ENCODE assay signal across 8 cellular contexts in genomic region chr10:124741922-124742417, GRCh38. TPM values are rescaled to one million over a fixed set of nuclear protein-coding genes. Genes with fewer than 3 reads are reported as not detected.
DNase-seq lines count a peak whose midpoint lies in the region; ATAC-seq and TF ChIP-seq lines count a peak whose summit lies in the region.

No MANE protein-coding gene starts in this region.

- no peak for TF ChIP-seq CTCF in SK-N-SH (IDR thresholded peaks at IDR 0.05)

- H3K4me3 Mint-ChIP-seq in activated T-helper 1 cell treated with anti-CD3 and anti-CD28 coated beads, Interleukin-12 subunit alpha, Interleukin-12 subunit beta, Interleukin-2, Interleukin-4 antibody, amounts not matched to agents 30 ng/mL and 10 ng/mL and 1 ng/mL, durations not matched to agents 14 hours and 24 hours and 36 hours = peak overlapping the region; percentile 97

- H4K20me1 ChIP-seq in SK-N-SH (ENCODE audit: insufficient read depth) = peaks cover 17% of the 10 kb centered on the region; the same call in 1 of the 2 replicates

- H3K4me1 ChIP-seq in SK-N-SH (ENCODE audit: control insufficient read depth in 1 of 2, insufficient read depth in 2 of 2, low read depth in 1 of 2, low read length in 1 of 2) = peaks cover 12 to 47% of the 10 kb centered on the region in 2 experiments; a peak in 2 of 4 replicates
- H3K4me1 ChIP-seq in iPS-18a (ENCODE audit: control insufficient read depth, low read depth, low read length) = peaks cover 61% of the 10 kb centered on the region

- CTCF ChIA-PET in SK-N-SH (lab: Yijun Ruan, JAX) = interaction anchor here (0.6 to 7.9 kb wide), 44 partner anchors 7 to 237 kb away, joined by 3 to 192 read pairs (median 6); no protein-coding TSS in a partner anchor

- no peaks in the 10 kb centered on the region for H3K27me3 ChIP-seq in SK-N-SH (ENCODE audit: insufficient read depth)
- peaks cover 60% of the 10 kb centered on the region for H3K27me3 ChIP-seq in iPS-18a (ENCODE audit: control insufficient read depth, insufficient read depth, low read length)

- TF ChIP-seq EP300 in SK-N-SH (IDR thresholded peaks at IDR 0.05; ENCODE audit: borderline replicate concordance in 1 of 2, low read depth in 1 of 2, low read length in 1 of 2) = no peak

- no peaks in the 10 kb centered on the region for H3K9me2 ChIP-seq in SK-N-SH

- H3K36me3 ChIP-seq in SK-N-SH (replicated peaks in 1 of 2; ENCODE audit: control insufficient read depth in 1 of 2, insufficient read depth in 2 of 2, low read length in 1 of 2) (peaks cover 0 to under 1% of the 10 kb centered on the region in 2 experiments), iPS-18a (ENCODE audit: control insufficient read depth, low read depth, low read length) (no peaks in the 10 kb centered on the region)

- peak overlapping the region; percentile 97 for H3K4me2 ChIP-seq in SK-N-SH

- intact Hi-C loops in activated T-helper 1 cell treated with anti-CD3 and anti-CD28 coated beads, Interleukin-12 subunit alpha, Interleukin-12 subunit beta, Interleukin-2, Interleukin-4 antibody, amounts not matched to agents 30 ng/mL and 10 ng/mL and 1 ng/mL, durations not matched to agents 14 hours and 24 hours and 36 hours (cut with micrococcal nuclease) = loop anchor here (1.0 to 5.0 kb wide), 10 partner anchors 9 to 212 kb away; no protein-coding TSS in a partner anchor

- ATAC-seq in SK-N-SH treated with all-trans-retinoic acid at 6 μM for 48 hours (no peak), GM21367 (IDR thresholded peaks at IDR 0.05; ENCODE audit: unreplicated experiment) (no peak), GM18519 (IDR thresholded peaks at IDR 0.05; ENCODE audit: low FRiP score, unreplicated experiment) (no peak)

- peaks cover 27% of the 10 kb centered on the region for H3K36me3 Mint-ChIP-seq in activated T-helper 1 cell treated with anti-CD3 and anti-CD28 coated beads, Interleukin-12 subunit alpha, Interleukin-12 subunit beta, Interleukin-2, Interleukin-4 antibody, amounts not matched to agents 30 ng/mL and 10 ng/mL and 1 ng/mL, durations not matched to agents 14 hours and 24 hours and 36 hours (ENCODE audit: low read depth)

- H3F3A ChIP-seq in SK-N-SH (replicated peaks; ENCODE audit: insufficient read depth) = peaks cover 21% of the 10 kb centered on the region

- no peaks in the 10 kb centered on the region for H3K9me3 Mint-ChIP-seq in activated T-helper 1 cell treated with anti-CD3 and anti-CD28 coated beads, Interleukin-12 subunit alpha, Interleukin-12 subunit beta, Interleukin-2, Interleukin-4 antibody, amounts not matched to agents 30 ng/mL and 10 ng/mL and 1 ng/mL, durations not matched to agents 14 hours and 24 hours and 36 hours

- H3K4me1 Mint-ChIP-seq in activated T-helper 1 cell treated with anti-CD3 and anti-CD28 coated beads, Interleukin-12 subunit alpha, Interleukin-12 subunit beta, Interleukin-2, Interleukin-4 antibody, amounts not matched to agents 30 ng/mL and 10 ng/mL and 1 ng/mL, durations not matched to agents 14 hours and 24 hours and 36 hours (ENCODE audit: low read depth) = peaks cover 56% of the 10 kb centered on the region

- POLR2A ChIA-PET in SK-N-SH (lab: Yijun Ruan, JAX) = interaction anchor here (0.7 to 1.5 kb wide), 5 partner anchors 12 to 206 kb away, joined by 3 to 5 read pairs (median 3); no protein-coding TSS in a partner anchor

- H3K27me3 Mint-ChIP-seq in activated T-helper 1 cell treated with anti-CD3 and anti-CD28 coated beads, Interleukin-12 subunit alpha, Interleukin-12 subunit beta, Interleukin-2, Interleukin-4 antibody, amounts not matched to agents 30 ng/mL and 10 ng/mL and 1 ng/mL, durations not matched to agents 14 hours and 24 hours and 36 hours (ENCODE audit: insufficient read depth) = peaks cover 7% of the 10 kb centered on the region

- H3K9ac ChIP-seq in SK-N-SH (no peak overlapping the region), iPS-18a (ENCODE audit: low read length) (no peak overlapping the region)

- 87% methylated on average over 9 of the region's 9 CpGs for WGBS in SK-N-SH (ENCODE audit: low lambda C conversion rate)

- H3K4me3 ChIP-seq in SK-N-SH (ENCODE audit: low read depth in 2 of 2, low read length in 1 of 2) (peak overlapping the region in 1 of 2 experiments; percentile 80; a peak in 2 of 4 replicates), iPS-18a (ENCODE audit: low read length) (peak overlapping the region; percentile 58)

- no peaks in the 10 kb centered on the region for H3K9me3 ChIP-seq in SK-N-SH
- no peaks in the 10 kb centered on the region for H3K9me3 ChIP-seq in iPS-18a (ENCODE audit: control insufficient read depth, low read depth, low read length)

- H3K27ac ChIP-seq in SK-N-SH (ENCODE audit: low read depth in 2 of 2, low read length in 1 of 2) (peak overlapping the region in 1 of 2 experiments; percentile 76; a peak in 2 of 4 replicates), iPS-18a (ENCODE audit: low read length) (no peak overlapping the region), substantia nigra (ENCODE audit: low read depth, low read length, poor library complexity, severe bottlenecking) (peak overlapping the region; percentile 96)

- H3K27ac Mint-ChIP-seq in activated T-helper 1 cell treated with anti-CD3 and anti-CD28 coated beads, Interleukin-12 subunit alpha, Interleukin-12 subunit beta, Interleukin-2, Interleukin-4 antibody, amounts not matched to agents 30 ng/mL and 10 ng/mL and 1 ng/mL, durations not matched to agents 14 hours and 24 hours and 36 hours = peak overlapping the region; percentile 76

- no peak for TF ChIP-seq RAD21 in SK-N-SH (IDR thresholded peaks at IDR 0.05; ENCODE audit: low read length)

- no peak for DNase-seq in SK-N-SH
- DNase-seq in activated T-helper 1 cell treated with anti-CD3 and anti-CD28 coated beads, Interleukin-12 subunit alpha, Interleukin-12 subunit beta, Interleukin-2, Interleukin-4 antibody, amounts not matched to agents 30 ng/mL and 10 ng/mL and 1 ng/mL, durations not matched to agents 14 hours and 24 hours and 36 hours (ENCODE audit: low spot score) = no peak
- peak in 2 of 49 donors; percentile 58 to 62 for DNase-seq in substantia nigra (lab: John Stamatoyannopoulos, UW)
- DNase-seq in HK-2 (ENCODE audit: unreplicated experiment) = no peak

- H3K79me2 ChIP-seq in SK-N-SH (ENCODE audit: insufficient read depth) = peaks cover 40% of the 10 kb centered on the region; the same call in 1 of the 2 replicates

- H2AFZ ChIP-seq in SK-N-SH (ENCODE audit: low read depth) = no peak overlapping the region

TF ChIP-seq in SK-N-SH, 30 proteins besides CTCF, POLR2A, EP300 and RAD21 (continues in another document):
- no peak for TF ChIP-seq MXI1 (IDR thresholded peaks at IDR 0.05; ENCODE audit: low read depth, low read length)
- no peak for TF ChIP-seq FOXJ3 (CRISPR knock-in tag; IDR thresholded peaks at IDR 0.05)
- TF ChIP-seq CHD2 (IDR thresholded peaks at IDR 0.05; ENCODE audit: low read length, partially characterized antibody) = peak; percentile 22
- no peak for TF ChIP-seq EZH2phosphoT487 (IDR thresholded peaks at IDR 0.05; ENCODE audit: borderline replicate concordance, low read depth)
- TF ChIP-seq RFX5 (IDR thresholded peaks at IDR 0.05; ENCODE audit: low read length) = no peak

TF ChIP-seq in SK-N-SH treated with all-trans-retinoic acid at 6 μM for 48 hours, 23 proteins besides CTCF, POLR2A, EP300 and RAD21 (continues in another document):
- TF ChIP-seq ARNTL (CRISPR knock-in tag; IDR thresholded peaks at IDR 0.05; ENCODE audit: borderline replicate concordance, low read depth) (no peak), ZFP3 (CRISPR knock-in tag; IDR thresholded peaks at IDR 0.05) (no peak), ZC3H10 (CRISPR knock-in tag; IDR thresholded peaks at IDR 0.05) (no peak), CSDC2 (CRISPR knock-in tag; IDR thresholded peaks at IDR 0.05) (no peak), BACH2 (CRISPR knock-in tag; IDR thresholded peaks at IDR 0.05; ENCODE audit: borderline replicate concordance) (no peak), SNAI2 (CRISPR knock-in tag; IDR thresholded peaks at IDR 0.05) (no peak), ISL1 (CRISPR knock-in tag; IDR thresholded peaks at IDR 0.05) (no peak), CREB5 (CRISPR knock-in tag; IDR thresholded peaks at IDR 0.05; ENCODE audit: low read depth) (no peak), PPARA (CRISPR knock-in tag; IDR thresholded peaks at IDR 0.05; ENCODE audit: borderline replicate concordance) (no peak), TCF4 (CRISPR knock-in tag; IDR thresholded peaks at IDR 0.05; ENCODE audit: borderline replicate concordance) (no peak)

RNA-seq across cellular contexts. Expression of gene FAM53B, which starts 2.2 kb away (rescaled TPM):
- 5.2 and 5.6 TPM in 2 replicates for polyA plus RNA-seq in SK-N-SH (2012; rRNA removed)
- polyA plus RNA-seq in SK-N-SH (2012; cell fraction: cytosol; rRNA removed) = 2.2 and 3.6 TPM in 2 replicates
- polyA plus RNA-seq in SK-N-SH (2012; cell fraction: nucleus; rRNA removed) = 11.3 and 11.7 TPM in 2 replicates
- 31.8 and 32.7 TPM in 2 replicates for total RNA-seq in activated T-helper 1 cell treated with anti-CD3 and anti-CD28 coated beads, Interleukin-12 subunit alpha, Interleukin-12 subunit beta, Interleukin-2, Interleukin-4 antibody, amounts not matched to agents 30 ng/mL and 10 ng/mL and 1 ng/mL, durations not matched to agents 14 hours and 24 hours and 36 hours

RNA-seq across cellular contexts. Expression of gene EEF1AKMT2, which starts 49.7 kb away (rescaled TPM):
- polyA plus RNA-seq in SK-N-SH (2012; rRNA removed) = 13.5 and 14.0 TPM in 2 replicates
- 17.5 and 20.0 TPM in 2 replicates for polyA plus RNA-seq in SK-N-SH (2012; cell fraction: cytosol; rRNA removed)
- polyA plus RNA-seq in SK-N-SH (2012; cell fraction: nucleus; rRNA removed) = 6.1 and 11.5 TPM in 2 replicates
- 20.5 and 21.3 TPM in 2 replicates for total RNA-seq in activated T-helper 1 cell treated with anti-CD3 and anti-CD28 coated beads, Interleukin-12 subunit alpha, Interleukin-12 subunit beta, Interleukin-2, Interleukin-4 antibody, amounts not matched to agents 30 ng/mL and 10 ng/mL and 1 ng/mL, durations not matched to agents 14 hours and 24 hours and 36 hours

RNA-seq across cellular contexts. Expression of gene ABRAXAS2, which starts 59.6 kb away (rescaled TPM):
- 5.2 and 6.5 TPM in 2 replicates for polyA plus RNA-seq in SK-N-SH (2012; rRNA removed)
- 7.2 and 8.8 TPM in 2 replicates for polyA plus RNA-seq in SK-N-SH (2012; cell fraction: cytosol; rRNA removed)
- polyA plus RNA-seq in SK-N-SH (2012; cell fraction: nucleus; rRNA removed) = 3.9 and 6.8 TPM in 2 replicates
- 21.2 and 22.8 TPM in 2 replicates for total RNA-seq in activated T-helper 1 cell treated with anti-CD3 and anti-CD28 coated beads, Interleukin-12 subunit alpha, Interleukin-12 subunit beta, Interleukin-2, Interleukin-4 antibody, amounts not matched to agents 30 ng/mL and 10 ng/mL and 1 ng/mL, durations not matched to agents 14 hours and 24 hours and 36 hours
